ENCODE assay signal across 9 cellular contexts in genomic region chr5:110751902-110752762, GRCh38.
DNase-seq lines count a peak whose midpoint lies in the region; ATAC-seq and TF ChIP-seq lines count a peak whose summit lies in the region.
"Had no signal": no experiment of that assay in that cellular context is flagged by ENCODE, and none has a peak within 500 bp of the region (broad histone marks: within the 10 kb centered on the region; RNA-seq: fewer than 3 reads in every experiment).

No MANE protein-coding gene starts in this region.

- POLR2A ChIA-PET in RWPE1 (lab: Yijun Ruan, JAX; ENCODE audit: low non-redundant PET) = no interaction called here

- H3K36me3 ChIP-seq in effector memory CD4-positive, alpha-beta T cell (ENCODE audit: control insufficient read depth, insufficient read depth, low read length) = peaks cover 28% of the 10 kb centered on the region
- peaks cover 3% of the 10 kb centered on the region; the same call in 1 of the 2 replicates for H3K36me3 ChIP-seq in WERI-Rb-1

- H3K4me1 ChIP-seq in effector memory CD4-positive, alpha-beta T cell (ENCODE audit: control insufficient read depth, insufficient read depth, low read length, poor library complexity, severe bottlenecking) = peaks cover 10% of the 10 kb centered on the region

- peak; percentile 51 for DNase-seq in GM13977 (ENCODE audit: low spot score)
- peak in 2 of 3 donors; percentile 5 to 11 for DNase-seq in effector memory CD4-positive, alpha-beta T cell
- DNase-seq in RWPE1 (ENCODE audit: low spot score) = no peak
- DNase-seq in WERI-Rb-1 = no peak
- DNase-seq in NCI-H524 (lab: John Stamatoyannopoulos, UW) = no peak
- no peak for DNase-seq in NCI-H82 (lab: John Stamatoyannopoulos, UW)

- H3K27me3 ChIP-seq in effector memory CD4-positive, alpha-beta T cell (replicated peaks; ENCODE audit: control insufficient read depth, insufficient read depth, low read length, poor library complexity, severe bottlenecking) = no peaks in the 10 kb centered on the region
- no peaks in the 10 kb centered on the region for H3K27me3 ChIP-seq in WERI-Rb-1 (ENCODE audit: insufficient read depth, low read depth, severe bottlenecking)

- TF ChIP-seq CTCF in GM13977 (IDR thresholded peaks at IDR 0.05; ENCODE audit: extremely low read depth, insufficient read depth, missing control alignments) (no peak), RWPE1 (conservative IDR thresholded peaks at IDR 0.05; ENCODE audit: low read depth) (no peak), WERI-Rb-1 (IDR thresholded peaks at IDR 0.05; ENCODE audit: low read depth, low read length) (no peak)

- H3K4me3 ChIP-seq in effector memory CD4-positive, alpha-beta T cell (ENCODE audit: insufficient read depth, low read depth, low read length, poor library complexity, severe bottlenecking) = no peak overlapping the region
- no peak overlapping the region for H3K4me3 ChIP-seq in WERI-Rb-1 (ENCODE audit: low read depth, low read length)

- ATAC-seq in GM21447 (IDR thresholded peaks at IDR 0.05; ENCODE audit: unreplicated experiment) = peak; percentile 97
- peak; percentile 98 for ATAC-seq in HG03521 (IDR thresholded peaks at IDR 0.05; ENCODE audit: unreplicated experiment)
- ATAC-seq: sciatic nerve had no signal

- CTCF ChIA-PET in RWPE1 (lab: Yijun Ruan, JAX) = interaction anchor here (0.7 kb wide), 1 partner anchor 17 kb away, joined by 3 read pairs; no protein-coding TSS in a partner anchor

- H3K9me3 ChIP-seq in effector memory CD4-positive, alpha-beta T cell (ENCODE audit: control insufficient read depth, low read length) = no peaks in the 10 kb centered on the region
- H3K9me3 ChIP-seq in WERI-Rb-1 (ENCODE audit: severe bottlenecking) = no peaks in the 10 kb centered on the region

- in situ Hi-C loops in GM13977 (cut with MboI; ENCODE audit: low pct_unique_long_range_greater_than_20kb, low sequenced_read_pairs, unreplicated experiment) = loop anchor here (25.0 kb wide), 1 partner anchor 360 kb away; no protein-coding TSS in a partner anchor

- peak overlapping the region; percentile 27 for H3K27ac ChIP-seq in effector memory CD4-positive, alpha-beta T cell (ENCODE audit: insufficient read depth, low read length, poor library complexity, severe bottlenecking)
- H3K27ac ChIP-seq in RWPE1 (no peak overlapping the region), WERI-Rb-1 (no peak overlapping the region)

Comparison
In these comparisons a context has a peak if more than half of its experiments do, and no peak if none do; other contexts are left out.
1. DNase-seq: peak in GM13977 (single experiment) and effector memory CD4-positive, alpha-beta T cell (2 of 3); none in RWPE1 (single experiment), WERI-Rb-1 (single experiment), NCI-H524 (0 of 2) and NCI-H82 (single experiment).